In the genomic region with DNA sequence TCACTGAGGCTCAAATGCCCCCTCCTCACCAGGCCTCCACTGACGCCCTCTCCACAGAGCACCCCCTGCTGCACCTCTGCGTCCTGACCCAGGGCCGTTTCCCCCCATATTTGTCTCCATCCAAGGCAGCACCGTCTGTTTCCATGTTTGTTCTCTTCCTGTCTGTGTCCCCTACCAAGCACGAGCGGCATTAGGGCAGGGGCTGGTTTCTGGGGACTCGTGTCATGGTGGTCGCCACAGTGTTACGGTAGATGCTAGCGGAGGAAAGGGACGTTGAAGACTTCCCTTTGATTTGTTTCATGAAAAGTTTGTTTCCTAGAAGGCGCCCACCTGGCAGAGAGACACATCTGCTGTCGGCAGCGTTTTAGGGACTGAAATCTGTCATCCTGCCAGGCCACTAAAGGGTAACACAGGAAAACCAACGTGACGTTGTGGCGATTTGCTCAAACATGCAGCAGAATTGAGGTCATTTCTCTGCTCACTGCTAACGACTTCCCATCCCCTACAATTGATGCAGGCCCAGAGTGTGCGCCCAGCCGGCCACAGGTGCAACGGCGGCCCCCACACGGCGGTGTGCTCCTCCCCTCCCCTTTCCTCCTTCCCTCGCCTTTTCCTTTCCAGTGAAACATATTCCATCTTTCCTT, we compare ENCODE assay signal across 23 cellular contexts.
A peak's percentile ranks its signal among the peaks of the same experiment; 100 is the strongest.
DNase-seq lines count a peak whose midpoint lies in the region; ATAC-seq and TF ChIP-seq lines count a peak whose summit lies in the region.
"Had no signal": no experiment of that assay in that cellular context is flagged by ENCODE, and none has a peak within 500 bp of the region (broad histone marks: within the 10 kb centered on the region; RNA-seq: fewer than 3 reads in every experiment).

No MANE protein-coding gene starts in this region.

- H3K27ac Mint-ChIP-seq in MCF 10A (ENCODE audit: low read depth, unreplicated experiment) (no peak overlapping the region), Caco-2 (ENCODE audit: unreplicated experiment) (no peak overlapping the region)
- H3K27ac Mint-ChIP-seq: IgD-negative memory B cell had no signal

- H3K27ac ChIP-seq in esophagus squamous epithelium (peak overlapping the region; percentile 47 to 81 (median 80)), vagina (peak overlapping the region; percentile 74)

- H3K4me3 ChIP-seq in esophagus squamous epithelium (no peak overlapping the region), vagina (no peak overlapping the region), Caco-2 (ENCODE audit: low read depth, low read length) (no peak overlapping the region)
- H3K4me3 ChIP-seq: MG63 had no signal

- H3K9me3 Mint-ChIP-seq in MCF 10A (ENCODE audit: unreplicated experiment) = peaks cover 9% of the 10 kb centered on the region
- H3K9me3 Mint-ChIP-seq in Caco-2 (ENCODE audit: unreplicated experiment) = no peaks in the 10 kb centered on the region
- H3K9me3 Mint-ChIP-seq: IgD-negative memory B cell had no signal

- TF ChIP-seq CTCF in MCF 10A (IDR thresholded peaks at IDR 0.05; ENCODE audit: unreplicated experiment) = no peak
- no peak for TF ChIP-seq CTCF in esophagus squamous epithelium (IDR thresholded peaks at IDR 0.05)
- TF ChIP-seq CTCF in vagina (IDR thresholded peaks at IDR 0.05) = no peak
- TF ChIP-seq CTCF in Caco-2 (IDR thresholded peaks at IDR 0.05; ENCODE audit: insufficient read depth in 1 of 2, low read depth in 1 of 2, low read length in 1 of 2, severe bottlenecking in 1 of 2, unreplicated experiment in 1 of 2) = no peak

- TSS peak; percentile 84 for BruUV-seq in MCF 10A (replicated peaks; lab: Mats Ljungman, UMichigan)
- no TSS peak for BruUV-seq in Caco-2 (replicated peaks; lab: Mats Ljungman, UMichigan)

- peaks cover 0 to 11% (median 0%) of the 10 kb centered on the region in 3 donors for H3K36me3 ChIP-seq in esophagus squamous epithelium
- H3K36me3 ChIP-seq in vagina = no peaks in the 10 kb centered on the region
- no peaks in the 10 kb centered on the region for H3K36me3 ChIP-seq in Caco-2 (ENCODE audit: control insufficient read depth, insufficient read depth, low read length)

- WGBS in esophagus squamous epithelium, 2 donors = 55 to 63% methylated on average over 23 of the region's 25 CpGs

- peaks cover 19% of the 10 kb centered on the region for H3K4me1 Mint-ChIP-seq in MCF 10A (ENCODE audit: insufficient read depth, unreplicated experiment)
- no peaks in the 10 kb centered on the region for H3K4me1 Mint-ChIP-seq in Caco-2 (ENCODE audit: low read depth, unreplicated experiment)
- H3K4me1 Mint-ChIP-seq: IgD-negative memory B cell had no signal

- POLR2A ChIA-PET in MCF 10A (lab: Yijun Ruan, JAX) (interaction anchor here (0.8 to 3.9 kb wide), 4 partner anchors 10 to 14 kb away, joined by 3 to 58 read pairs (median 4); no protein-coding TSS in a partner anchor), Caco-2 (lab: Charles Lee) (no interaction called here)

- H3K36me3 Mint-ChIP-seq in MCF 10A (ENCODE audit: insufficient read depth, unreplicated experiment) (peaks cover 28% of the 10 kb centered on the region), Caco-2 (ENCODE audit: insufficient read depth, unreplicated experiment) (no peaks in the 10 kb centered on the region)

- peak; percentile 26 for DNase-seq in activated CD8-positive, alpha-beta memory T cell treated with anti-CD3 and anti-CD28 coated beads for 24 hours
- DNase-seq in activated CD8-positive, alpha-beta memory T cell treated with anti-CD3 and anti-CD28 coated beads, Interleukin-2, amount 50 U/mL, for 48 hours = no peak
- no peak for DNase-seq in MCF 10A (ENCODE audit: unreplicated experiment)
- DNase-seq in esophagus squamous epithelium (lab: John Stamatoyannopoulos, UW) = no peak
- DNase-seq in vagina (ENCODE audit: extremely low spot score in 2 of 2) = peak in 1 of 2 donors; percentile 74
- no peak for DNase-seq in Caco-2
- no peak for DNase-seq in NCI-H187 (lab: John Stamatoyannopoulos, UW)
- DNase-seq: 8988T, AML-193, DMS79, Kasumi-1, MG63, NCI-H1048, NCI-H1417 treated with DMSO at 0.1 percent for 48 hours, NCI-H187 treated with DMSO at 0.1 percent for 48 hours, NCI-H2107, NCI-H446 treated with DMSO at 0.1 percent for 48 hours, NCI-H526 treated with DMSO at 0.1 percent for 48 hours, PC-3, SIG-M5, SK-N-SH had no signal

- H3K27me3 ChIP-seq in esophagus squamous epithelium (peaks cover 0 to 11% (median 0%) of the 10 kb centered on the region in 4 donors), vagina (no peaks in the 10 kb centered on the region), Caco-2 (replicated peaks; ENCODE audit: control insufficient read depth, insufficient read depth, low read length) (no peaks in the 10 kb centered on the region)
- H3K27me3 ChIP-seq: MG63 had no signal

- intact Hi-C loops in MCF 10A (cut with micrococcal nuclease) (loop anchor here (1.0 kb wide), 2 partner anchors 12 to 79 kb away; no protein-coding TSS in a partner anchor), esophagus squamous epithelium (cut with DNase I) (no loop called here), vagina (cut with DNase I) (no loop called here), Caco-2 (cut with micrococcal nuclease; ENCODE audit: unreplicated experiment) (no loop called here)

- TF ChIP-seq POLR2A in esophagus squamous epithelium (IDR thresholded peaks at IDR 0.05) = no peak
- no peak for TF ChIP-seq POLR2A in vagina (IDR thresholded peaks at IDR 0.05)

- H3K4me3 Mint-ChIP-seq in MCF 10A (ENCODE audit: unreplicated experiment) (peak overlapping the region; percentile 69), Caco-2 (ENCODE audit: unreplicated experiment) (no peak overlapping the region)
- H3K4me3 Mint-ChIP-seq: IgD-negative memory B cell had no signal

- CTCF ChIA-PET in MCF 10A (lab: Yijun Ruan, JAX) (interaction anchor here (1.3 kb wide), 1 partner anchor 11 kb away, joined by 3 read pairs; no protein-coding TSS in a partner anchor), Caco-2 (lab: Charles Lee) (no interaction called here)

- ATAC-seq in HG02610 (IDR thresholded peaks at IDR 0.05; ENCODE audit: unreplicated experiment) = no peak
- ATAC-seq: PC-3 had no signal

- H3K9me3 ChIP-seq in esophagus squamous epithelium (no peaks in the 10 kb centered on the region), vagina (no peaks in the 10 kb centered on the region), Caco-2 (no peaks in the 10 kb centered on the region)
- H3K9me3 ChIP-seq: MG63, SK-N-SH had no signal

- no peaks in the 10 kb centered on the region for H3K27me3 Mint-ChIP-seq in MCF 10A (ENCODE audit: insufficient read depth, unreplicated experiment)
- peaks cover 6% of the 10 kb centered on the region for H3K27me3 Mint-ChIP-seq in Caco-2 (ENCODE audit: insufficient read depth, unreplicated experiment)

- H3K4me1 ChIP-seq in esophagus squamous epithelium (peaks cover 3 to 29% (median 14%) of the 10 kb centered on the region in 3 donors), vagina (peaks cover 8% of the 10 kb centered on the region), Caco-2 (no peaks in the 10 kb centered on the region)
